8 cellular contexts compared by ENCODE assay signal in genomic region chr19:18915639-18916038, GRCh38. TPM values are rescaled to one million over a fixed set of nuclear protein-coding genes. Genes with fewer than 3 reads are reported as not detected.
DNase-seq lines count a peak whose midpoint lies in the region; ATAC-seq and TF ChIP-seq lines count a peak whose summit lies in the region.

No MANE protein-coding gene starts in this region.

- H3K9ac ChIP-seq in PC-3 (ENCODE audit: low read length) = no peak overlapping the region

- H2AFZ ChIP-seq in PC-3 (ENCODE audit: low read length) = no peak overlapping the region

- no peak overlapping the region for H3K4me2 ChIP-seq in PC-3 (ENCODE audit: low read length)

- H4K20me1 ChIP-seq in PC-3 (ENCODE audit: low read length) = 0 out of 2 replicates have a peak, but pooled peaks cover 6% of the 10 kb centered on the region

- H3K9me3 ChIP-seq in PC-3 (ENCODE audit: low read length) = no peaks in the 10 kb centered on the region

- no TSS peak for BruUV-seq in PC-3 (replicated peaks; lab: Mats Ljungman, UMichigan)

- H3F3A ChIP-seq in PC-3 (ENCODE audit: low read length, unreplicated experiment) = no peaks in the 10 kb centered on the region

- peak; percentile 44 for TF ChIP-seq CTCF in AG10803 (conservative IDR thresholded peaks at IDR 0.05; ENCODE audit: low read length)
- peak; percentile 31 for TF ChIP-seq CTCF in GM12865 (IDR thresholded peaks at IDR 0.05; ENCODE audit: insufficient read depth, low read depth, low read length, missing control alignments)
- peak; percentile 64 for TF ChIP-seq CTCF in PC-3 (conservative IDR thresholded peaks at IDR 0.05; ENCODE audit: low read depth, low read length)

- H3K27ac ChIP-seq in PC-3 (ENCODE audit: low read length) = no peak overlapping the region

- H3K27me3 ChIP-seq in PC-3 (ENCODE audit: low read length) = no peaks in the 10 kb centered on the region

- no peaks in the 10 kb centered on the region for H3K9me2 ChIP-seq in PC-3 (replicated peaks; ENCODE audit: low read length)

- no peak overlapping the region for H3K4me3 ChIP-seq in AG10803 (ENCODE audit: low read length)
- H3K4me3 ChIP-seq in GM12865 (ENCODE audit: low read depth, low read length) = no peak overlapping the region
- no peak overlapping the region for H3K4me3 ChIP-seq in PC-3 (ENCODE audit: low read length)

- POLR2A ChIA-PET in PC-3 (lab: Charles Lee; ENCODE audit: unreplicated experiment) = no interaction called here

- H3K4me1 ChIP-seq in PC-3 (ENCODE audit: insufficient read depth, low read length) = peaks cover 16% of the 10 kb centered on the region

- DNase-seq in AG10803 (ENCODE audit: low read depth) (peak; percentile 55), GM12865 (ENCODE audit: low read depth) (peak; percentile 69), PC-3 (peak; percentile 55), cerebellar cortex (ENCODE audit: low spot score) (peak; percentile 57), myocyte (ENCODE audit: low read depth) (peak; percentile 70), NCI-H1048 (lab: John Stamatoyannopoulos, UW) (no peak)
- no peak for DNase-seq in activated CD8-positive, alpha-beta memory T cell treated with anti-CD3 and anti-CD28 coated beads, Interleukin-2, amount 50 U/mL, for 4 hours

- H3K79me2 ChIP-seq in PC-3 (ENCODE audit: low read length) = peaks cover 73% of the 10 kb centered on the region

- CTCF ChIA-PET in PC-3 (lab: Charles Lee) = no interaction called here

- peaks cover 13% of the 10 kb centered on the region; the same call in 1 of the 2 replicates for H3K36me3 ChIP-seq in PC-3 (ENCODE audit: low read depth, low read length)

- intact Hi-C loops in PC-3 (cut with micrococcal nuclease) = no loop called here

- ATAC-seq in PC-3 (no peak), GM18909 (IDR thresholded peaks at IDR 0.05; ENCODE audit: poor library complexity, unreplicated experiment) (no peak)

RNA-seq across cellular contexts. Expression of gene COPE, which starts 3.5 kb away (rescaled TPM):
- total RNA-seq in PC-3 (2014; rRNA removed) (408 and 410 TPM in 2 replicates), myocyte (328 and 338 TPM in 2 replicates)
- 251 TPM for polyA plus RNA-seq in myocyte (2012)

RNA-seq across cellular contexts. Expression of gene DDX49, which starts 3.9 kb away (rescaled TPM):
- total RNA-seq in PC-3 (2014; rRNA removed) (120 and 145 TPM in 2 replicates), myocyte (47.1 and 55.0 TPM in 2 replicates)
- 58.1 TPM for polyA plus RNA-seq in myocyte (2012)

RNA-seq across cellular contexts. Expression of gene CERS1, which starts 19.7 kb away (rescaled TPM):
- total RNA-seq in PC-3 (2014; rRNA removed) = 0.95 and 3.3 TPM in 2 replicates
- 16.8 and 30.6 TPM in 2 replicates for total RNA-seq in myocyte
- polyA plus RNA-seq in myocyte (2012) = 26.3 TPM

RNA-seq across cellular contexts. Expression of gene HOMER3, which starts 25.4 kb away (rescaled TPM):
- total RNA-seq in PC-3 (2014; rRNA removed) = 118 and 143 TPM in 2 replicates
- 203 and 240 TPM in 2 replicates for total RNA-seq in myocyte
- polyA plus RNA-seq in myocyte (2012) = 139 TPM

Comparison
In these comparisons a context has a peak if more than half of its experiments do, and no peak if none do; other contexts are left out.
1. DNase-seq: peak in AG10803 (single experiment), GM12865 (single experiment), PC-3 (single experiment), cerebellar cortex (single experiment) and myocyte (single experiment); none in activated CD8-positive, alpha-beta memory T cell treated with anti-CD3 and anti-CD28 coated beads, Interleukin-2, amount 50 U/mL, for 4 hours (single experiment) and NCI-H1048 (single experiment).
2. Peak in every context shown above with its lines, with median percentiles within 50 percentile points of each other: CTCF ChIP-seq.